22 cellular contexts compared by ENCODE assay signal in genomic region chr21:29434081-29434480, GRCh38.
DNase-seq lines count a peak whose midpoint lies in the region; ATAC-seq and TF ChIP-seq lines count a peak whose summit lies in the region.
"Had no signal": no experiment of that assay in that cellular context is flagged by ENCODE, and none has a peak within 500 bp of the region (broad histone marks: within the 10 kb centered on the region; RNA-seq: fewer than 3 reads in every experiment).

No MANE protein-coding gene starts in this region.

- intact Hi-C loops in activated CD4-positive, alpha-beta T cell treated with anti-CD3 and anti-CD28 coated beads for 36 hours (cut with DNase I, micrococcal nuclease): loop anchor here (1.0 to 2.0 kb wide), 2 partner anchors 15 to 136 kb away; partner anchors contain the start of gene BACH1 (in 1 of the 2)

- peaks cover 17% of the 10 kb centered on the region for H3K4me1 ChIP-seq in CD4-positive, CD25-positive, alpha-beta regulatory T cell (ENCODE audit: control insufficient read depth, insufficient read depth, low read length, poor library complexity, severe bottlenecking)
- H3K4me1 ChIP-seq: ascending aorta, BE2C had no signal

- CTCF ChIA-PET in activated CD4-positive, alpha-beta T cell treated with anti-CD3 and anti-CD28 coated beads for 36 hours (lab: Charles Lee): interaction anchor here (0.7 to 1.2 kb wide), 5 partner anchors 10 to 118 kb away, joined by 3 to 6 read pairs (median 3); no protein-coding TSS in a partner anchor

- peak overlapping the region; percentile 84 for H3K27ac Mint-ChIP-seq in activated CD4-positive, alpha-beta T cell treated with anti-CD3 and anti-CD28 coated beads for 36 hours
- peak overlapping the region; percentile 63 to 91 (median 79) for H3K27ac Mint-ChIP-seq in CD4-positive, CD25-positive, alpha-beta regulatory T cell
- peak overlapping the region; percentile 23 for H3K27ac Mint-ChIP-seq in activated naive CD8-positive, alpha-beta T cell
- peak overlapping the region; percentile 25 to 93 (median 88) for H3K27ac Mint-ChIP-seq in nephron
- H3K27ac Mint-ChIP-seq: activated T-helper 2 cell treated with anti-CD3 and anti-CD28 coated beads, Interferon-gamma antibody, Interleukin-2, Interleukin-4, amounts not matched to agents 10 μg/mL and 5 μg/mL and 100 μg/mL, durations not matched to agents 14 hours and 24 hours and 36 hours had no signal

- no peaks in the 10 kb centered on the region for H3K27me3 Mint-ChIP-seq in activated CD4-positive, alpha-beta T cell treated with anti-CD3 and anti-CD28 coated beads for 36 hours
- H3K27me3 Mint-ChIP-seq in CD4-positive, CD25-positive, alpha-beta regulatory T cell: no peaks in the 10 kb centered on the region
- no peaks in the 10 kb centered on the region for H3K27me3 Mint-ChIP-seq in activated naive CD8-positive, alpha-beta T cell
- H3K27me3 Mint-ChIP-seq in nephron (ENCODE audit: low read depth): peaks cover 5% of the 10 kb centered on the region

- H3K36me3 Mint-ChIP-seq in activated CD4-positive, alpha-beta T cell treated with anti-CD3 and anti-CD28 coated beads for 36 hours (ENCODE audit: low read depth): peaks cover 17% of the 10 kb centered on the region
- peaks cover 6% of the 10 kb centered on the region for H3K36me3 Mint-ChIP-seq in CD4-positive, CD25-positive, alpha-beta regulatory T cell
- H3K36me3 Mint-ChIP-seq in activated naive CD8-positive, alpha-beta T cell: peaks cover 15% of the 10 kb centered on the region
- H3K36me3 Mint-ChIP-seq in nephron (ENCODE audit: low read depth): peaks cover 3% of the 10 kb centered on the region

- ATAC-seq in activated CD4-positive, alpha-beta T cell treated with anti-CD3 and anti-CD28 coated beads for 36 hours: peak; percentile 70
- no peak for ATAC-seq in CD4-positive, CD25-positive, alpha-beta regulatory T cell (ENCODE audit: low read depth in 2 of 2)
- ATAC-seq: left ventricle myocardium superior had no signal

- no peaks in the 10 kb centered on the region for H3K36me3 ChIP-seq in CD4-positive, CD25-positive, alpha-beta regulatory T cell (ENCODE audit: control insufficient read depth, insufficient read depth, low read length)
- H3K36me3 ChIP-seq: ascending aorta, BE2C, esophagus muscularis mucosa, neutrophil, spleen had no signal

- H3K27ac ChIP-seq in CD4-positive, CD25-positive, alpha-beta regulatory T cell (ENCODE audit: insufficient read depth, low read length, poor library complexity, severe bottlenecking): peak overlapping the region; percentile 28
- H3K27ac ChIP-seq in substantia nigra (ENCODE audit: low read depth, low read length, poor library complexity, severe bottlenecking): no peak overlapping the region
- H3K27ac ChIP-seq: ascending aorta, esophagus muscularis mucosa, KMS-11, neutrophil, spleen had no signal

- no peaks in the 10 kb centered on the region for H3K9me3 ChIP-seq in CD4-positive, CD25-positive, alpha-beta regulatory T cell (ENCODE audit: control insufficient read depth in 2 of 2, low read length in 2 of 2)
- H3K9me3 ChIP-seq: ascending aorta, BE2C, esophagus muscularis mucosa, neutrophil, spleen had no signal

- peak; percentile 57 for DNase-seq in activated CD4-positive, alpha-beta T cell treated with anti-CD3 and anti-CD28 coated beads for 36 hours
- DNase-seq in activated CD4-positive, alpha-beta T cell treated with anti-CD3 and anti-CD28 coated beads, Interleukin-2, amount 50 U/mL, for 4 hours: no peak
- peak in 2 of 3 donors; percentile 29 to 36 for DNase-seq in CD4-positive, CD25-positive, alpha-beta regulatory T cell
- DNase-seq in substantia nigra (lab: John Stamatoyannopoulos, UW) (no peak), D341Med (ENCODE audit: low spot score) (no peak), NCI-H2029 (lab: John Stamatoyannopoulos, UW) (no peak)
- DNase-seq: activated CD8-positive, alpha-beta memory T cell treated with anti-CD3 and anti-CD28 coated beads for 24 hours; BE2C; cerebellar nuclear complex; effector CD8-positive, alpha-beta T cell; GOT3; left ventricle myocardium superior; MV-4-11; NCI-H187; spleen had no signal

- H3K27me3 ChIP-seq in CD4-positive, CD25-positive, alpha-beta regulatory T cell (ENCODE audit: control insufficient read depth, insufficient read depth, low read length): no peaks in the 10 kb centered on the region
- H3K27me3 ChIP-seq: ascending aorta, BE2C, esophagus muscularis mucosa, neutrophil, spleen had no signal

- H3K9me3 Mint-ChIP-seq in activated CD4-positive, alpha-beta T cell treated with anti-CD3 and anti-CD28 coated beads for 36 hours (ENCODE audit: low read depth): peaks cover 4% of the 10 kb centered on the region
- peaks cover 0 to 5% (median 0%) of the 10 kb centered on the region in 7 donors for H3K9me3 Mint-ChIP-seq in CD4-positive, CD25-positive, alpha-beta regulatory T cell
- H3K9me3 Mint-ChIP-seq in activated naive CD8-positive, alpha-beta T cell (ENCODE audit: low read depth): no peaks in the 10 kb centered on the region
- no peaks in the 10 kb centered on the region for H3K9me3 Mint-ChIP-seq in nephron
- H3K9me3 Mint-ChIP-seq: activated T-helper 2 cell treated with anti-CD3 and anti-CD28 coated beads, Interferon-gamma antibody, Interleukin-2, Interleukin-4, amounts not matched to agents 10 μg/mL and 5 μg/mL and 100 μg/mL, durations not matched to agents 14 hours and 24 hours and 36 hours had no signal

- peak overlapping the region; percentile 70 for H3K4me3 Mint-ChIP-seq in activated CD4-positive, alpha-beta T cell treated with anti-CD3 and anti-CD28 coated beads for 36 hours
- peak overlapping the region; percentile 85 to 95 (median 92) for H3K4me3 Mint-ChIP-seq in CD4-positive, CD25-positive, alpha-beta regulatory T cell
- H3K4me3 Mint-ChIP-seq in activated naive CD8-positive, alpha-beta T cell: no peak overlapping the region
- H3K4me3 Mint-ChIP-seq in nephron: no peak overlapping the region

- POLR2A ChIA-PET in activated CD4-positive, alpha-beta T cell treated with anti-CD3 and anti-CD28 coated beads for 36 hours (lab: Charles Lee): interaction anchor here (0.8 kb wide), 1 partner anchor 15 kb away, joined by 3 read pairs; no protein-coding TSS in a partner anchor

- no peak for TF ChIP-seq CTCF in nephron (IDR thresholded peaks at IDR 0.05; ENCODE audit: unreplicated experiment in 3 of 3)

- H3K4me1 Mint-ChIP-seq in activated CD4-positive, alpha-beta T cell treated with anti-CD3 and anti-CD28 coated beads for 36 hours: peaks cover 42% of the 10 kb centered on the region
- peaks cover 26 to 48% (median 38%) of the 10 kb centered on the region in 4 donors for H3K4me1 Mint-ChIP-seq in CD4-positive, CD25-positive, alpha-beta regulatory T cell
- peaks cover 40% of the 10 kb centered on the region for H3K4me1 Mint-ChIP-seq in activated naive CD8-positive, alpha-beta T cell (ENCODE audit: low read depth)
- peaks cover 37% of the 10 kb centered on the region for H3K4me1 Mint-ChIP-seq in nephron

- peak overlapping the region; percentile 90 for H3K4me3 ChIP-seq in CD4-positive, CD25-positive, alpha-beta regulatory T cell (ENCODE audit: low read depth, low read length)
- H3K4me3 ChIP-seq: ascending aorta, esophagus muscularis mucosa had no signal

Comparison
In these comparisons a context has a peak if more than half of its experiments do, and no peak if none do; other contexts are left out.
1. DNase-seq: peak in activated CD4-positive, alpha-beta T cell treated with anti-CD3 and anti-CD28 coated beads for 36 hours (single experiment) and CD4-positive, CD25-positive, alpha-beta regulatory T cell (2 of 3); none in activated CD4-positive, alpha-beta T cell treated with anti-CD3 and anti-CD28 coated beads, Interleukin-2, amount 50 U/mL, for 4 hours (0 of 2), substantia nigra (0 of 49), D341Med (single experiment) and NCI-H2029 (single experiment).
2. H3K27ac Mint-ChIP-seq: peak in every context shown above with its lines; median percentile 88 in nephron; 84 in activated CD4-positive, alpha-beta T cell treated with anti-CD3 and anti-CD28 coated beads for 36 hours; 79 in CD4-positive, CD25-positive, alpha-beta regulatory T cell; 23 in activated naive CD8-positive, alpha-beta T cell.
3. H3K4me3 Mint-ChIP-seq: peak in activated CD4-positive, alpha-beta T cell treated with anti-CD3 and anti-CD28 coated beads for 36 hours (single experiment) and CD4-positive, CD25-positive, alpha-beta regulatory T cell (4 of 4); none in activated naive CD8-positive, alpha-beta T cell (single experiment) and nephron (0 of 3).